Comparison of ENCODE assay signal across 7 cellular contexts in the genomic region with DNA sequence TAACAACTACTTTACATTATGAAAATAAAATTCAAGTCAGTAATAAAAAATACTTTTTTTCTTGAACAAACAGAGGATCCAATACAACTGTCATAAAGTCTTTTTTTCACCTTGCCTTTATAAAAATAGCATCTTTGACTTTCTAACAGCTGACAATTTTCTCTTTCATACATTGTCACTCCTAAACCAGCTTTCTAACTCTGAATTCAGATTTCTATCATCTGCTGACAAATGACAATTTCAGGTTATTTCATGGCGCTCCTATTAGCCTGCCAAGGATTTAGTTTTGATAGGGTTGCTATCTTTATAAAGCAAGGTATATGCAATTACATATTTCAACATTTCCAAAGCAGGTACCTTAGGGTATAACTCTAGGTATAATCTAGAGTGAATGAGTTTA. TPM values are rescaled to one million over a fixed set of nuclear protein-coding genes. Genes with fewer than 3 reads are reported as not detected.
"Had no signal": no experiment of that assay in that cellular context is flagged by ENCODE, and none has a peak within 500 bp of the region (broad histone marks: within the 10 kb centered on the region; RNA-seq: fewer than 3 reads in every experiment).

No MANE protein-coding gene starts in this region.

- H3K4me3 ChIP-seq: K562 had no signal

- DNase-seq: IMR-90, KBM-7, KG1 had no signal

- H3K27ac ChIP-seq: HL-60 had no signal

RNA-seq across cellular contexts. Expression of gene NAA11, which starts 14.6 kb away (rescaled TPM):
- polyA plus RNA-seq: HepG2, IgD-negative memory B cell, IMR-90 had no signal
